Comparison of ENCODE assay signal across 22 cellular contexts in the genomic region with DNA sequence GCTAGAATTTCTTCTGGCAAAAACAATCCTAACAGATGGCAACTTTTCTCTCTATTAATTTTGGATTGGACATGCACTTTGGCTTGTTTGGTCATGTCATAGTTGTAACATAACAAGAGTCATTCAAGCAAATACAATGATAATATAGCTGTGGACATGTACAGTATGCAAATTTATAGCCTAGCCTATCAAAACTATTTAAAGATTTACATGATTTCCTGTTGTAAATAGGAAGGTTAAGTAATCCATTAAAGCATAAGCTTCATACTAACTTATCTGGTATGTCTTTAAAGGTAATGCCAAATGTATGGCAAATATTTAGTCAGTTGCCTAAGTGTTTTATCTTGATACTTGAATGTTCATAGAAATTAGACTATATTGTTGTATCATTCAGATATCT. TPM values are rescaled to one million over a fixed set of nuclear protein-coding genes. Genes with fewer than 3 reads are reported as not detected.
"Had no signal": no experiment of that assay in that cellular context is flagged by ENCODE, and none has a peak within 500 bp of the region (broad histone marks: within the 10 kb centered on the region; RNA-seq: fewer than 3 reads in every experiment).

No MANE protein-coding gene starts in this region.

- ATAC-seq: activated CD4-positive, alpha-beta T cell treated with anti-CD3 and anti-CD28 coated beads for 36 hours; activated naive CD4-positive, alpha-beta T cell treated with anti-CD3 and anti-CD28 coated beads, Interleukin-2, amount 50 U/mL, for 72 hours; activated T-helper 17 cell treated with anti-CD3 and anti-CD28 coated beads, Interleukin-2, amount 50 U/mL, for 72 hours; gastroesophageal sphincter; left colon had no signal

- FAIRE-seq: keratinocyte had no signal

- DNase-seq: activated B cell treated with CpG ODN at 0.5 μM for 24 hours; activated CD4-positive, alpha-beta T cell treated with anti-CD3 and anti-CD28 coated beads for 36 hours; activated CD4-positive, alpha-beta T cell treated with anti-CD3 and anti-CD28 coated beads, Interleukin-2, amount 50 U/mL, for 4 hours; activated CD8-positive, alpha-beta memory T cell treated with anti-CD3 and anti-CD28 coated beads for 24 hours; activated CD8-positive, alpha-beta memory T cell treated with anti-CD3 and anti-CD28 coated beads, Interleukin-2, amount 50 U/mL, for 4 hours; activated T-cell treated with anti-CD3 and anti-CD28 coated beads, Interleukin-2, amount 50 U/mL, for 24 hours; aorta; central memory CD4-positive, alpha-beta T cell; dermis blood vessel endothelial cell; effector memory CD4-positive, alpha-beta T cell; esophagus squamous epithelium; head of caudate nucleus; left colon; mesenchymal stem cell; ovary; stimulated activated CD4-positive, alpha-beta T cell treated with anti-CD3 and anti-CD28 coated beads, Interleukin-4, amount 100 ng/mL, for 24 hours; stimulated activated naive CD4-positive, alpha-beta T cell treated with Interleukin-2 at 50 U/mL for 16 hours had no signal

RNA-seq across cellular contexts. Expression of gene RPA4, which starts 45.3 kb away (rescaled TPM):
- total RNA-seq: myocyte had no signal
